ENCODE assay signal across 30 cellular contexts in the genomic region with DNA sequence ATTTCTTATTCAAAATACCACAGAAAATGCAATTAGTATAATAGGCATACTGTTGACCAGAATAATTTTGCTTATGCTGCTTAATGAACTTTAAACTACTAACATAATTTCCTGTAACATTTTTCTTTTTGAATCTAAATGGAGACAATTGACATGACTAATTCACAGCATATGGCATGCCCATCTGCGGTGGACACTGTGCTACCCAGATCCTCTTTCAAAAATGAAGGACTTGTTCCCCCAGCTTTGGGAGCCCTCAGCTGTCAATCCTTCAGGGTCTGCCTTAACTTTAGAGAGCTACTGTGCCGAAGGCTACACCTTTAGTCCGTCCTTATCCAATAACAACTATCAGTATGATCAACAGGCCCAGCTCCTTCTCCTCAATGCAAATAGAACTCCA.
"Had no signal": no experiment of that assay in that cellular context is flagged by ENCODE, and none has a peak within 500 bp of the region (broad histone marks: within the 10 kb centered on the region; RNA-seq: fewer than 3 reads in every experiment).

No MANE protein-coding gene starts in this region.

- H3K4me1 Mint-ChIP-seq: activated naive CD4-positive, alpha-beta T cell treated with anti-CD3 and anti-CD28 coated beads, Interleukin-2, amount 50 U/mL, for 24 hours; activated naive CD8-positive, alpha-beta T cell treated with anti-CD3 and anti-CD28 coated beads, Interleukin-2, amount 10 ng/mL, durations not matched to agents 7 days and 5 days; central memory CD8-positive, alpha-beta T cell had no signal

- H3K27me3 Mint-ChIP-seq: activated CD8-positive, alpha-beta T cell treated with anti-CD3 and anti-CD28 coated beads for 36 hours; activated naive CD4-positive, alpha-beta T cell treated with anti-CD3 and anti-CD28 coated beads, Interleukin-2, amount 50 U/mL, for 24 hours; activated naive CD8-positive, alpha-beta T cell treated with anti-CD3 and anti-CD28 coated beads, Interleukin-2, amount 10 ng/mL, durations not matched to agents 7 days and 5 days; activated T-cell treated with anti-CD3 and anti-CD28 coated beads, Interleukin-2, amount 50 U/mL, for 24 hours; central memory CD8-positive, alpha-beta T cell had no signal

- H3K27ac Mint-ChIP-seq: activated CD8-positive, alpha-beta T cell treated with anti-CD3 and anti-CD28 coated beads for 36 hours; activated naive CD4-positive, alpha-beta T cell treated with anti-CD3 and anti-CD28 coated beads, Interleukin-2, amount 50 U/mL, for 24 hours; activated naive CD8-positive, alpha-beta T cell treated with anti-CD3 and anti-CD28 coated beads, Interleukin-2, amount 10 ng/mL, durations not matched to agents 7 days and 5 days; activated T-cell treated with anti-CD3 and anti-CD28 coated beads, Interleukin-2, amount 50 U/mL, for 24 hours; activated T-helper 2 cell treated with anti-CD3 and anti-CD28 coated beads, Interferon-gamma antibody, Interleukin-2, Interleukin-4, amounts not matched to agents 10 μg/mL and 5 μg/mL and 100 μg/mL, durations not matched to agents 14 hours and 24 hours and 36 hours had no signal

- H3K4me3 Mint-ChIP-seq: activated CD8-positive, alpha-beta T cell treated with anti-CD3 and anti-CD28 coated beads for 36 hours; activated naive CD4-positive, alpha-beta T cell treated with anti-CD3 and anti-CD28 coated beads, Interleukin-2, amount 50 U/mL, for 24 hours; activated naive CD8-positive, alpha-beta T cell treated with anti-CD3 and anti-CD28 coated beads, Interleukin-2, amount 10 ng/mL, durations not matched to agents 7 days and 5 days; activated T-cell treated with anti-CD3 and anti-CD28 coated beads, Interleukin-2, amount 50 U/mL, for 24 hours; central memory CD8-positive, alpha-beta T cell had no signal

- H3K36me3 Mint-ChIP-seq: activated naive CD8-positive, alpha-beta T cell treated with anti-CD3 and anti-CD28 coated beads, Interleukin-2, amount 10 ng/mL, durations not matched to agents 7 days and 5 days had no signal

- DNase-seq: activated CD4-positive, alpha-beta T cell treated with anti-CD3 and anti-CD28 coated beads for 1 hour; activated CD4-positive, alpha-beta T cell treated with anti-CD3 and anti-CD28 coated beads for 48 hours; activated CD4-positive, CD25-positive, alpha-beta regulatory T cell; activated CD8-positive, alpha-beta T cell treated with anti-CD3 and anti-CD28 coated beads for 36 hours; activated gamma-delta T cell; activated naive CD4-positive, alpha-beta T cell treated with Interleukin-2 at 50 U/mL for 16 hours; activated naive CD8-positive, alpha-beta T cell treated with anti-CD3 and anti-CD28 coated beads, Interleukin-2, amount 10 ng/mL, durations not matched to agents 7 days and 5 days; activated T-cell treated with anti-CD3 and anti-CD28 coated beads, Interleukin-2, amount 50 U/mL, for 24 hours; amygdala; NCI-H1048; NCI-H1105 treated with DMSO at 0.1 percent for 48 hours; NCI-H1436; NCI-H1694; NCI-H2029; NCI-H2107; NCI-H226; NCI-H446 treated with DMSO at 0.1 percent for 48 hours; NCI-H524; NCI-H69; NK-92 treated with Interleukin-12 subunit alpha and Interleukin-12 subunit beta, amount 100 ng/mL, for 24 hours; Right ventricle myocardium superior; SW 1271; T-helper 1 cell; T-helper 2 cell; T-helper 9 cell; WERI-Rb-1 had no signal

- FAIRE-seq: colon had no signal

- ATAC-seq: activated CD8-positive, alpha-beta T cell treated with anti-CD3 and anti-CD28 coated beads for 36 hours had no signal
